15 cellular contexts compared by ENCODE assay signal in genomic region chr9:114096866-114097612, GRCh38. TPM values are rescaled to one million over a fixed set of nuclear protein-coding genes. Genes with fewer than 3 reads are reported as not detected.
DNase-seq lines count a peak whose midpoint lies in the region; ATAC-seq and TF ChIP-seq lines count a peak whose summit lies in the region.
"Had no signal": no experiment of that assay in that cellular context is flagged by ENCODE, and none has a peak within 500 bp of the region (broad histone marks: within the 10 kb centered on the region; RNA-seq: fewer than 3 reads in every experiment).

No MANE protein-coding gene starts in this region.

- peaks cover 68% of the 10 kb centered on the region for H3K27me3 Mint-ChIP-seq in activated T-cell treated with anti-CD3 and anti-CD28 coated beads, Interleukin-2, amount 50 U/mL, for 24 hours
- peaks cover 8 to 21% (median 9%) of the 10 kb centered on the region in 3 donors for H3K27me3 Mint-ChIP-seq in immature natural killer cell (ENCODE audit: low read depth in 3 of 3)
- H3K27me3 Mint-ChIP-seq in activated T-helper 2 cell treated with anti-CD3 and anti-CD28 coated beads, Interferon-gamma antibody, Interleukin-2, Interleukin-4, amounts not matched to agents 10 μg/mL and 5 μg/mL and 100 μg/mL, durations not matched to agents 14 hours and 24 hours and 36 hours (ENCODE audit: low read depth) = peaks cover 26% of the 10 kb centered on the region

- peaks cover 7% of the 10 kb centered on the region for H3K4me1 Mint-ChIP-seq in activated T-cell treated with anti-CD3 and anti-CD28 coated beads, Interleukin-2, amount 50 U/mL, for 24 hours (ENCODE audit: low read depth)
- peaks cover 5 to 7% of the 10 kb centered on the region in 2 donors for H3K4me1 Mint-ChIP-seq in immature natural killer cell
- peaks cover 3% of the 10 kb centered on the region for H3K4me1 Mint-ChIP-seq in activated T-helper 2 cell treated with anti-CD3 and anti-CD28 coated beads, Interferon-gamma antibody, Interleukin-2, Interleukin-4, amounts not matched to agents 10 μg/mL and 5 μg/mL and 100 μg/mL, durations not matched to agents 14 hours and 24 hours and 36 hours (ENCODE audit: low read depth)
- H3K4me1 Mint-ChIP-seq: activated CD8-positive, alpha-beta memory T cell treated with anti-CD3 and anti-CD28 coated beads, Interleukin-2, amount 10 ng/mL, durations not matched to agents 7 days and 5 days had no signal

- H3K27ac Mint-ChIP-seq in activated T-cell treated with anti-CD3 and anti-CD28 coated beads, Interleukin-2, amount 50 U/mL, for 24 hours = no peak overlapping the region
- H3K27ac Mint-ChIP-seq in immature natural killer cell = no peak overlapping the region
- no peak overlapping the region for H3K27ac Mint-ChIP-seq in activated T-helper 2 cell treated with anti-CD3 and anti-CD28 coated beads, Interferon-gamma antibody, Interleukin-2, Interleukin-4, amounts not matched to agents 10 μg/mL and 5 μg/mL and 100 μg/mL, durations not matched to agents 14 hours and 24 hours and 36 hours
- H3K27ac Mint-ChIP-seq: activated B cell treated with CpG ODN at 0.5 μM for 24 hours; activated CD8-positive, alpha-beta memory T cell treated with anti-CD3 and anti-CD28 coated beads, Interleukin-2, amount 10 ng/mL, durations not matched to agents 7 days and 5 days had no signal

- H3K27ac ChIP-seq in VCaP = peak overlapping the region; percentile 83; the same call in 1 of the 2 replicates

- TF ChIP-seq CTCF in VCaP (conservative IDR thresholded peaks at IDR 0.05) = no peak

- no peaks in the 10 kb centered on the region for H3K36me3 Mint-ChIP-seq in activated T-cell treated with anti-CD3 and anti-CD28 coated beads, Interleukin-2, amount 50 U/mL, for 24 hours (ENCODE audit: low read depth)
- peaks cover 0 to 4% (median 0%) of the 10 kb centered on the region in 3 donors for H3K36me3 Mint-ChIP-seq in immature natural killer cell
- H3K36me3 Mint-ChIP-seq in activated T-helper 2 cell treated with anti-CD3 and anti-CD28 coated beads, Interferon-gamma antibody, Interleukin-2, Interleukin-4, amounts not matched to agents 10 μg/mL and 5 μg/mL and 100 μg/mL, durations not matched to agents 14 hours and 24 hours and 36 hours (ENCODE audit: low read depth) = no peaks in the 10 kb centered on the region
- H3K36me3 Mint-ChIP-seq: activated CD8-positive, alpha-beta memory T cell treated with anti-CD3 and anti-CD28 coated beads, Interleukin-2, amount 10 ng/mL, durations not matched to agents 7 days and 5 days had no signal

- peak overlapping the region; percentile 30 for H3K4me3 Mint-ChIP-seq in activated T-cell treated with anti-CD3 and anti-CD28 coated beads, Interleukin-2, amount 50 U/mL, for 24 hours
- peak overlapping the region; percentile 63 to 75 (median 67) for H3K4me3 Mint-ChIP-seq in immature natural killer cell
- H3K4me3 Mint-ChIP-seq in activated T-helper 2 cell treated with anti-CD3 and anti-CD28 coated beads, Interferon-gamma antibody, Interleukin-2, Interleukin-4, amounts not matched to agents 10 μg/mL and 5 μg/mL and 100 μg/mL, durations not matched to agents 14 hours and 24 hours and 36 hours (ENCODE audit: low read depth) = no peak overlapping the region
- H3K4me3 Mint-ChIP-seq: activated CD8-positive, alpha-beta memory T cell treated with anti-CD3 and anti-CD28 coated beads, Interleukin-2, amount 10 ng/mL, durations not matched to agents 7 days and 5 days had no signal

- no peak for DNase-seq in activated T-cell treated with anti-CD3 and anti-CD28 coated beads, Interleukin-2, amount 50 U/mL, for 24 hours
- DNase-seq in activated T-cell treated with anti-CD3 and anti-CD28 coated beads for 4 hours = no peak
- no peak for DNase-seq in immature natural killer cell
- peak; percentile 69 for DNase-seq in posterior vena cava (ENCODE audit: low spot score)
- DNase-seq in activated T-helper 2 cell treated with anti-CD3 and anti-CD28 coated beads, Interferon-gamma antibody, Interleukin-2, Interleukin-4, amounts not matched to agents 10 μg/mL and 5 μg/mL and 100 μg/mL, durations not matched to agents 14 hours and 24 hours and 36 hours (ENCODE audit: low spot score) = no peak
- no peak for DNase-seq in UCSD-AML1 (lab: John Stamatoyannopoulos, UW; ENCODE audit: unreplicated experiment)
- DNase-seq: activated B cell treated with CpG ODN at 0.5 μM for 24 hours; activated CD8-positive, alpha-beta memory T cell treated with anti-CD3 and anti-CD28 coated beads, Interleukin-2, amount 10 ng/mL, durations not matched to agents 7 days and 5 days; cerebellar nuclear complex; islet precursor cell; NCI-H2029 had no signal

- H3K9me3 Mint-ChIP-seq in activated T-cell treated with anti-CD3 and anti-CD28 coated beads, Interleukin-2, amount 50 U/mL, for 24 hours = peaks cover 7% of the 10 kb centered on the region
- H3K9me3 Mint-ChIP-seq in immature natural killer cell = peaks cover 0 to 5% (median under 1%) of the 10 kb centered on the region in 6 donors
- H3K9me3 Mint-ChIP-seq in activated T-helper 2 cell treated with anti-CD3 and anti-CD28 coated beads, Interferon-gamma antibody, Interleukin-2, Interleukin-4, amounts not matched to agents 10 μg/mL and 5 μg/mL and 100 μg/mL, durations not matched to agents 14 hours and 24 hours and 36 hours = no peaks in the 10 kb centered on the region

- ATAC-seq in GM21367 (IDR thresholded peaks at IDR 0.05; ENCODE audit: unreplicated experiment) = no peak
- ATAC-seq: activated CD8-positive, alpha-beta memory T cell treated with anti-CD3 and anti-CD28 coated beads, Interleukin-2, amount 10 ng/mL, durations not matched to agents 7 days and 5 days had no signal

- intact Hi-C loops in posterior vena cava (cut with DNase I) = no loop called here
- intact Hi-C loops in activated T-helper 2 cell treated with anti-CD3 and anti-CD28 coated beads, Interferon-gamma antibody, Interleukin-2, Interleukin-4, amounts not matched to agents 10 μg/mL and 5 μg/mL and 100 μg/mL, durations not matched to agents 14 hours and 24 hours and 36 hours (cut with micrococcal nuclease) = no loop called here

RNA-seq across cellular contexts. Expression of gene KIF12, which starts 2.1 kb away (rescaled TPM):
- polyA plus RNA-seq in immature natural killer cell = not detected
- not detected for total RNA-seq in posterior vena cava
- total RNA-seq in activated T-helper 2 cell treated with anti-CD3 and anti-CD28 coated beads, Interferon-gamma antibody, Interleukin-2, Interleukin-4, amounts not matched to agents 10 μg/mL and 5 μg/mL and 100 μg/mL, durations not matched to agents 14 hours and 24 hours and 36 hours = not detected in 2 replicates
- total RNA-seq: activated B cell treated with CpG ODN at 0.5 μM for 24 hours; activated CD8-positive, alpha-beta memory T cell treated with anti-CD3 and anti-CD28 coated beads, Interleukin-2, amount 10 ng/mL, durations not matched to agents 7 days and 5 days; subcutaneous adipose tissue had no signal

RNA-seq across cellular contexts. Expression of gene AMBP, which starts 18.9 kb away (rescaled TPM):
- polyA plus RNA-seq in immature natural killer cell = not detected
- under 1 TPM in 1 of 2 donors, not detected in 1; 0.65 TPM for total RNA-seq in posterior vena cava
- total RNA-seq in activated T-helper 2 cell treated with anti-CD3 and anti-CD28 coated beads, Interferon-gamma antibody, Interleukin-2, Interleukin-4, amounts not matched to agents 10 μg/mL and 5 μg/mL and 100 μg/mL, durations not matched to agents 14 hours and 24 hours and 36 hours = not detected in 2 replicates
- total RNA-seq: activated B cell treated with CpG ODN at 0.5 μM for 24 hours; activated CD8-positive, alpha-beta memory T cell treated with anti-CD3 and anti-CD28 coated beads, Interleukin-2, amount 10 ng/mL, durations not matched to agents 7 days and 5 days; pulmonary artery endothelial cell; subcutaneous adipose tissue had no signal

RNA-seq across cellular contexts. Expression of gene COL27A1, which starts 58.3 kb away (rescaled TPM):
- not detected for polyA plus RNA-seq in immature natural killer cell
- 1 to 10 TPM; 6.7 to 8.1 TPM for total RNA-seq in posterior vena cava
- 3.7 and 4.1 TPM in 2 replicates for total RNA-seq in activated T-helper 2 cell treated with anti-CD3 and anti-CD28 coated beads, Interferon-gamma antibody, Interleukin-2, Interleukin-4, amounts not matched to agents 10 μg/mL and 5 μg/mL and 100 μg/mL, durations not matched to agents 14 hours and 24 hours and 36 hours
